ENCODE assay signal across 24 cellular contexts in genomic region chr6:39752835-39753744, GRCh38. TPM values are rescaled to one million over a fixed set of nuclear protein-coding genes. Genes with fewer than 3 reads are reported as not detected.
A peak's percentile ranks its signal among the peaks of the same experiment; 100 is the strongest.
DNase-seq lines count a peak whose midpoint lies in the region; ATAC-seq and TF ChIP-seq lines count a peak whose summit lies in the region.
"Had no signal": no experiment of that assay in that cellular context is flagged by ENCODE, and none has a peak within 500 bp of the region (broad histone marks: within the 10 kb centered on the region; RNA-seq: fewer than 3 reads in every experiment).

No MANE protein-coding gene starts in this region.

- H3K27ac ChIP-seq in gastroesophageal sphincter (peak overlapping the region in 3 of 4 donors; percentile 43 to 56 (median 45)), gastrocnemius medialis (peak overlapping the region; percentile 24 to 63 (median 34)), Karpas-422 (ENCODE audit: low read length) (no peak overlapping the region)

- DNase-seq in GM12865 (ENCODE audit: low read depth) (peak; percentile 6), gastrocnemius medialis (no peak), Karpas-422 (no peak), NCI-H524 (lab: John Stamatoyannopoulos, UW) (no peak)
- DNase-seq: activated CD4-positive, alpha-beta T cell treated with anti-CD3 and anti-CD28 coated beads, Interleukin-2, amount 10 ng/mL, durations not matched to agents 7 days and 5 days; activated CD8-positive, alpha-beta memory T cell treated with anti-CD3 and anti-CD28 coated beads, Interleukin-2, amount 50 U/mL, for 4 hours; amniotic stem cell; cerebellar nuclear complex; DMS 273 treated with DMSO at 0.1 percent for 48 hours; endodermal cell; GDM1; GOT3; hippocampal formation; mammary epithelial cell; NCI-H1436; NCI-H2171; NCI-H774; occipital lobe; SIG-M5; stimulated activated CD4-positive, alpha-beta T cell treated with anti-CD3 and anti-CD28 coated beads, Interleukin-1b, Interleukin-23, amount 100 ng/mL, for 48 hours had no signal

- TF ChIP-seq EP300 in gastroesophageal sphincter (IDR thresholded peaks at IDR 0.05), result no peak

- H3K4me1 ChIP-seq in gastroesophageal sphincter, result peaks cover 0 to 25% (median 4%) of the 10 kb centered on the region in 3 donors
- H3K4me1 ChIP-seq in gastrocnemius medialis, result peaks cover 17 to 19% of the 10 kb centered on the region in 2 donors
- no peaks in the 10 kb centered on the region for H3K4me1 ChIP-seq in Karpas-422 (ENCODE audit: low read length)

- H3K4me2 ChIP-seq in Karpas-422 (ENCODE audit: low read depth, low read length, poor library complexity, severe bottlenecking), result no peak overlapping the region

- ATAC-seq in GM21526 (IDR thresholded peaks at IDR 0.05; ENCODE audit: low FRiP score, unreplicated experiment) (peak; percentile 52), gastroesophageal sphincter (peak; percentile 50), gastrocnemius medialis (peak; percentile 49 to 67), GM18861 (IDR thresholded peaks at IDR 0.05; ENCODE audit: unreplicated experiment) (no peak), HG02763 (IDR thresholded peaks at IDR 0.05; ENCODE audit: unreplicated experiment) (no peak)

- H3K9me3 ChIP-seq in gastroesophageal sphincter (no peaks in the 10 kb centered on the region), gastrocnemius medialis (no peaks in the 10 kb centered on the region), Karpas-422 (ENCODE audit: low read length) (no peaks in the 10 kb centered on the region)

- intact Hi-C loops in gastrocnemius medialis (cut with DNase I; ENCODE audit: low total_unique reads), result no loop called here

- no peaks in the 10 kb centered on the region for H3K27me3 ChIP-seq in gastroesophageal sphincter
- no peaks in the 10 kb centered on the region for H3K27me3 ChIP-seq in gastrocnemius medialis
- no peaks in the 10 kb centered on the region for H3K27me3 ChIP-seq in Karpas-422 (ENCODE audit: low read length)

- in situ Hi-C loops in gastrocnemius medialis (cut with MboI; ENCODE audit: low sequenced_read_pairs in 4 of 4), result no loop called here

- TF ChIP-seq POLR2A in gastroesophageal sphincter (IDR thresholded peaks at IDR 0.05) (no peak), gastrocnemius medialis (IDR thresholded peaks at IDR 0.05) (no peak)

- TF ChIP-seq CTCF in GM12865 (IDR thresholded peaks at IDR 0.05; ENCODE audit: insufficient read depth, low read depth, low read length, missing control alignments) (no peak), gastroesophageal sphincter (IDR thresholded peaks at IDR 0.05) (no peak), gastrocnemius medialis (IDR thresholded peaks at IDR 0.05 in 4 of 5, conservative IDR thresholded peaks at IDR 0.05 in 1 of 5) (no peak)

- H4K20me1 ChIP-seq in Karpas-422 (ENCODE audit: insufficient read depth, low read depth, low read length), result no peaks in the 10 kb centered on the region

- H3K4me3 ChIP-seq in GM12865 (ENCODE audit: low read depth, low read length) (no peak overlapping the region), gastroesophageal sphincter (no peak overlapping the region), gastrocnemius medialis (no peak overlapping the region), Karpas-422 (ENCODE audit: low read length) (no peak overlapping the region)

- H3K36me3 ChIP-seq in gastroesophageal sphincter, result no peaks in the 10 kb centered on the region
- H3K36me3 ChIP-seq in gastrocnemius medialis, result no peaks in the 10 kb centered on the region
- no peaks in the 10 kb centered on the region for H3K36me3 ChIP-seq in Karpas-422 (ENCODE audit: insufficient read depth, low read length)

- no peaks in the 10 kb centered on the region for H3K79me2 ChIP-seq in Karpas-422 (ENCODE audit: low read length)

- H3K9ac ChIP-seq in Karpas-422 (ENCODE audit: low read length), result no peak overlapping the region

- H3K9me2 ChIP-seq in Karpas-422 (replicated peaks; ENCODE audit: insufficient read depth, low read length), result no peaks in the 10 kb centered on the region

- H2AFZ ChIP-seq in Karpas-422 (ENCODE audit: low read length), result no peak overlapping the region

- WGBS in gastroesophageal sphincter (ENCODE audit: low coverage in 1 of 2), 2 donors, result 81 to 86% methylated on average over 3 to 12 of the region's 12 CpGs

RNA-seq across cellular contexts. Expression of gene KIF6, which starts 27.9 kb away (rescaled TPM):
- total RNA-seq in gastroesophageal sphincter (1 to 10 TPM in 2 of 4 donors, under 1 TPM in 2; 0.47 to 2.3 (median 0.97) TPM), gastrocnemius medialis (not detected)
- total RNA-seq in Karpas-422 (2014; rRNA removed; shearing (Covaris generic); ENCODE audit: low replicate concordance), result not detected in 2 replicates
- total RNA-seq: activated CD4-positive, alpha-beta T cell treated with anti-CD3 and anti-CD28 coated beads, Interleukin-2, amount 10 ng/mL, durations not matched to agents 7 days and 5 days had no signal

RNA-seq across cellular contexts. Expression of gene DAAM2, which starts 39.1 kb away (rescaled TPM):
- 100 to 1,000 TPM; 200 to 373 (median 270) TPM for total RNA-seq in gastroesophageal sphincter
- total RNA-seq in gastrocnemius medialis, result 10 to 100 TPM; 25.9 to 84.0 (median 48.5) TPM
- not detected in 2 replicates for total RNA-seq in Karpas-422 (2014; rRNA removed; shearing (Covaris generic); ENCODE audit: low replicate concordance)
- total RNA-seq: activated CD4-positive, alpha-beta T cell treated with anti-CD3 and anti-CD28 coated beads, Interleukin-2, amount 10 ng/mL, durations not matched to agents 7 days and 5 days had no signal

Comparison
In these comparisons a context has a peak if more than half of its experiments do, and no peak if none do; other contexts are left out.
1. ATAC-seq: peak in GM21526 (single experiment), gastroesophageal sphincter (single experiment) and gastrocnemius medialis (2 of 2); none in GM18861 (single experiment) and HG02763 (single experiment).
2. RNA of gene DAAM2, which starts 39.1 kb away (total RNA-seq): 200 to 373 TPM in gastroesophageal sphincter and 25.9 to 84.0 TPM in gastrocnemius medialis; not detected in Karpas-422; every median in the first group is over 10 times any median in the second.